In the genomic region with DNA sequence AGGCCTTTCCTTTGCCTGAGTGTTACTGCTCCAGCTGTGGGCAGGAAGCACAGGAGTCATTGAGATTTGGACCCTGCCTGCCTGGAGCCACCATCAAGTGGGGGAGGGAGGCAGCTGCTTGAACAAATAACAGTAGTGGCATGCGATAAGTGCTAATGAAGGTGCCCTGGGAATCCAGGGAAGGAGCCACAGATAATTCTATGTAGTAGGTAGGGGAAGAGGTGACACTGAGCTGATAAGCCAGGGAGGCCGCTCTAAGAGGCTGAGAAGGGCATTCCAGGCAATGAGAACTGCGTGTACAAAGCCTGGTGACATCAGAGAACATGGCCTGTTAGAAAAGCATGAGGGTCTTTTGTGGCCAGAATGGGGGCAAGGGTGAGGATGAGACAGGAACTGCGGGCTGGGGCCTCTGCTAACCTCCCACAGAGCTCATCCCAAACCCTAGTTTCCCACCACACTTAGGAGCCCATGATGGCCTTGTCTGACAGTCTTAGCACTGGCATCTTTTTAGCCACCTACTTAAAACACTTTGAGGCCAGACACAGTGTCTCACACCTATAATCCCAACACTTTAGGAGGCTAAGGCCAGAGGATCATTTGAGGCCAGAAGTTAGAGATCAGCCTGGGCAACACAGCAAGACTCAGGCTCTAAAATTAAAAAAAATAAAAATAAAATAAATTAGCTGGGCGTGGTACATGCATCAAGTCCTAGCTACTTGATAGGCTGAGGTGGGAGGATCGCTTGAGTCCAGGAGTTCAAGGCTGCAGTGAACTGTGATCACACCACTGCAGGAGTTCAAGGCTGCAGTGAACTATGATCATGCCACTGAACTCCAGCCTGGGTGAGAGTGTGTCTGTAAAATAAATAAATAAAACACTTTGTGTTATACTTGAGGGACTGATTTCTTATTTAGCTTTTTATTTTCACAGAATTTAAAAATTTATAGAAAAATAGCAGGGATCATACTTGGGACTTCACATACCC, we compare ENCODE assay signal across 22 cellular contexts. TPM values are rescaled to one million over a fixed set of nuclear protein-coding genes. Genes with fewer than 3 reads are reported as not detected.
A peak's percentile ranks its signal among the peaks of the same experiment; 100 is the strongest.
DNase-seq lines count a peak whose midpoint lies in the region; ATAC-seq, FAIRE-seq and TF ChIP-seq lines count a peak whose summit lies in the region.
"Had no signal": no experiment of that assay in that cellular context is flagged by ENCODE, and none has a peak within 500 bp of the region (broad histone marks: within the 10 kb centered on the region; RNA-seq: fewer than 3 reads in every experiment).

No MANE protein-coding gene starts in this region.

- no peak for TF ChIP-seq POLR2A in IMR-90 (IDR thresholded peaks at IDR 0.05; ENCODE audit: low read depth, low read length)
- TF ChIP-seq POLR2A in H1 (IDR thresholded peaks at IDR 0.05; ENCODE audit: control extremely low read depth in 1 of 2, low read depth in 2 of 2, low read length in 2 of 2), result no peak

- TF ChIP-seq EP300 in H1 (IDR thresholded peaks at IDR 0.05; ENCODE audit: borderline replicate concordance in 1 of 2, low read depth in 2 of 2, low read length in 2 of 2), result no peak

- H3K56ac ChIP-seq in IMR-90 (ENCODE audit: extremely low read depth, insufficient read depth, low read length) (no peak overlapping the region), H1 (replicated peaks; ENCODE audit: insufficient read length, low read depth, low read length) (no peak overlapping the region)

- H3K79me2 ChIP-seq in H1 (ENCODE audit: control insufficient read depth in 1 of 2, insufficient read depth in 2 of 2, low read length in 2 of 2), result peaks cover 0 to 54% of the 10 kb centered on the region in 2 experiments; a peak in 3 of 4 replicates

- H3K9me1 ChIP-seq in IMR-90 (ENCODE audit: insufficient read depth, low read length), result peaks cover 24% of the 10 kb centered on the region

- no peaks in the 10 kb centered on the region for H3K27me3 Mint-ChIP-seq in CD4-positive, alpha-beta T cell
- no peaks in the 10 kb centered on the region for H3K27me3 Mint-ChIP-seq in nephron (ENCODE audit: low read depth)
- H3K27me3 Mint-ChIP-seq in stimulated activated naive B cell treated with anti-CD40 and anti-IgM and Interleukin-4, amounts not matched to agents 10 μg/mL and 1 μg/mL and 100 μg/mL, for 72 hours, result no peaks in the 10 kb centered on the region
- H3K27me3 Mint-ChIP-seq: activated B cell treated with CpG ODN at 0.5 μM for 24 hours had no signal

- H3K27ac Mint-ChIP-seq in CD4-positive, alpha-beta T cell, result peak overlapping the region; percentile 55
- H3K27ac Mint-ChIP-seq in nephron, result peak overlapping the region in 2 of 3 experiments; percentile 4 to 19
- H3K27ac Mint-ChIP-seq in stimulated activated naive B cell treated with anti-CD40 and anti-IgM and Interleukin-4, amounts not matched to agents 10 μg/mL and 1 μg/mL and 100 μg/mL, for 72 hours, result no peak overlapping the region
- H3K27ac Mint-ChIP-seq: activated B cell treated with CpG ODN at 0.5 μM for 24 hours; T-helper 2 cell treated with Interferon-gamma antibody and Interleukin-4, amounts not matched to agents 5 μg/mL and 100 μg/mL, for 36 hours had no signal

- H3K14ac ChIP-seq in IMR-90 (replicated peaks; ENCODE audit: low read depth, low read length) (no peak overlapping the region), H1 (ENCODE audit: insufficient read length) (no peak overlapping the region)

- H3K9ac ChIP-seq in IMR-90 (ENCODE audit: low read depth, low read length), result no peak overlapping the region
- H3K9ac ChIP-seq in H1 (replicated peaks in 1 of 4; ENCODE audit: extremely low read depth in 1 of 4, low read depth in 3 of 4, low read length in 3 of 4), result no peak overlapping the region; a peak in 1 of 7 replicates

- no peak overlapping the region for H4K91ac ChIP-seq in IMR-90 (ENCODE audit: insufficient read depth, low read depth, low read length)
- no peak overlapping the region for H4K91ac ChIP-seq in H1 (replicated peaks; ENCODE audit: insufficient read length, low read length)

- TF ChIP-seq RAD21 in IMR-90 (IDR thresholded peaks at IDR 0.05; ENCODE audit: low read length) (no peak), H1 (IDR thresholded peaks at IDR 0.05 in 1 of 2, conservative IDR thresholded peaks at IDR 0.05 in 1 of 2; ENCODE audit: low read depth in 2 of 2, low read length in 2 of 2) (no peak)

- no peak overlapping the region for H4K8ac ChIP-seq in IMR-90 (ENCODE audit: low read depth in 2 of 2, low read length in 2 of 2)
- no peak overlapping the region for H4K8ac ChIP-seq in H1 (ENCODE audit: extremely low read depth, insufficient read depth, low read length)

- 100% methylated on average over 2 of the region's 6 CpGs; no CpG with 5 or more reads in 1 of the 2 experiments for WGBS in IMR-90 (ENCODE audit: extremely low coverage in 2 of 2, insufficient read length in 1 of 2), 2 experiments
- whole genome bisulfite sequencing in H1 (ENCODE audit: extremely low coverage in 1 of 2, insufficient coverage in 1 of 2, insufficient read length in 1 of 2, insufficient replicate concordance in 2 of 2, low coverage in 1 of 2, low lambda C conversion rate in 2 of 2, missing lambda C conversion rate in 1 of 2), 2 experiments, result 82% methylated on average over 6 of the region's 6 CpGs; no CpG with 5 or more reads in 1 of the 2 experiments

- H2BK5ac ChIP-seq in IMR-90 (ENCODE audit: low read depth, low read length, poor library complexity, severe bottlenecking), result no peak overlapping the region
- peak overlapping the region; percentile 29; the same call in 1 of the 2 replicates for H2BK5ac ChIP-seq in H1 (ENCODE audit: low read depth, low read length)

- H3K23ac ChIP-seq in IMR-90 (ENCODE audit: low read depth, low read length), result no peak overlapping the region
- no peak overlapping the region for H3K23ac ChIP-seq in H1 (ENCODE audit: insufficient read length)

- no peak overlapping the region for H3K27ac ChIP-seq in CD4-positive, alpha-beta T cell (ENCODE audit: low read depth, low read length)
- no peak overlapping the region for H3K27ac ChIP-seq in IMR-90 (ENCODE audit: insufficient read depth, low read length)
- no peak overlapping the region for H3K27ac ChIP-seq in H1 (ENCODE audit: low read depth, low read length)
- H3K27ac ChIP-seq: brain microvascular endothelial cell, coronary artery, testis had no signal

- dilution Hi-C loops in IMR-90 (cut with HindIII; ENCODE audit: low sequenced_read_pairs, unreplicated experiment), result no loop called here

- no peak for ATAC-seq in CD4-positive, alpha-beta T cell (ENCODE audit: poor library complexity)
- no peak for ATAC-seq in IMR-90 (ENCODE audit: low read depth)
- ATAC-seq in stimulated activated naive B cell treated with anti-CD40 and anti-IgM and Interleukin-4, amounts not matched to agents 10 μg/mL and 1 μg/mL and 100 μg/mL, for 72 hours (replicated peaks), result no peak
- ATAC-seq: HCT116, right cardiac atrium had no signal

- peaks cover 36% of the 10 kb centered on the region; the same call in 1 of the 2 replicates for H4K20me1 ChIP-seq in IMR-90 (ENCODE audit: insufficient read depth, low read length)
- H4K20me1 ChIP-seq in H1 (replicated peaks in 1 of 2; ENCODE audit: control insufficient read depth in 1 of 2, insufficient read depth in 2 of 2, low read length in 2 of 2), result peaks cover 5 to 8% of the 10 kb centered on the region in 2 experiments

- no peak overlapping the region for H3K4me3 Mint-ChIP-seq in CD4-positive, alpha-beta T cell
- no peak overlapping the region for H3K4me3 Mint-ChIP-seq in nephron
- peak overlapping the region in 1 of 2 donors; percentile 17 for H3K4me3 Mint-ChIP-seq in stimulated activated naive B cell treated with anti-CD40 and anti-IgM and Interleukin-4, amounts not matched to agents 10 μg/mL and 1 μg/mL and 100 μg/mL, for 72 hours
- H3K4me3 Mint-ChIP-seq: activated B cell treated with CpG ODN at 0.5 μM for 24 hours; T-helper 2 cell treated with Interferon-gamma antibody and Interleukin-4, amounts not matched to agents 5 μg/mL and 100 μg/mL, for 36 hours had no signal

- H3K23me2 ChIP-seq in H1 (ENCODE audit: low read depth, low read length), result no peaks in the 10 kb centered on the region

- CTCF ChIA-PET in CD4-positive, alpha-beta T cell (lab: Charles Lee), result interaction anchor here (0.6 kb wide), 1 partner anchor 134 kb away, joined by 4 read pairs; no protein-coding TSS in a partner anchor
- CTCF ChIA-PET in IMR-90 (lab: Yijun Ruan, JAX) (no interaction called here), H1 (lab: Charles Lee; ENCODE audit: partially characterized antibody) (interaction anchor here (0.6 to 1.7 kb wide), 6 partner anchors 8 to 136 kb away, joined by 3 to 4 read pairs (median 3); no protein-coding TSS in a partner anchor)

- H2BK12ac ChIP-seq in H1 (ENCODE audit: low read depth, low read length), result no peak overlapping the region

- peaks cover 9% of the 10 kb centered on the region for H3K36me3 ChIP-seq in IMR-90 (ENCODE audit: control insufficient read depth, insufficient read depth, low read length)
- peaks cover 0 to 6% (median 3%) of the 10 kb centered on the region in 4 experiments; a peak in 4 of 8 replicates for H3K36me3 ChIP-seq in H1 (ENCODE audit: control insufficient read depth in 2 of 4, insufficient read depth in 4 of 4, low read length in 3 of 4)
- H3K36me3 ChIP-seq: brain microvascular endothelial cell had no signal

- in situ Hi-C loops in IMR-90 (cut with MboI; ENCODE audit: low sequenced_read_pairs), result no loop called here

- no peaks in the 10 kb centered on the region for H3K9me3 Mint-ChIP-seq in CD4-positive, alpha-beta T cell
- no peaks in the 10 kb centered on the region for H3K9me3 Mint-ChIP-seq in nephron
- H3K9me3 Mint-ChIP-seq in stimulated activated naive B cell treated with anti-CD40 and anti-IgM and Interleukin-4, amounts not matched to agents 10 μg/mL and 1 μg/mL and 100 μg/mL, for 72 hours, result no peaks in the 10 kb centered on the region
- H3K9me3 Mint-ChIP-seq: activated B cell treated with CpG ODN at 0.5 μM for 24 hours; T-helper 2 cell treated with Interferon-gamma antibody and Interleukin-4, amounts not matched to agents 5 μg/mL and 100 μg/mL, for 36 hours had no signal

- H3K4me2 ChIP-seq in IMR-90 (ENCODE audit: low read depth, low read length) (no peak overlapping the region), H1 (ENCODE audit: insufficient read depth in 1 of 2, low read depth in 2 of 2, low read length in 2 of 2) (peak overlapping the region in 1 of 2 experiments; percentile 13; a peak in 1 of 4 replicates)

- peaks cover 23 to 63% of the 10 kb centered on the region in 2 experiments; a peak in 3 of 4 replicates for H3K79me1 ChIP-seq in IMR-90 (ENCODE audit: low read depth in 1 of 2, low read length in 2 of 2)
- H3K79me1 ChIP-seq in H1 (ENCODE audit: low read depth, low read length), result peaks cover 19% of the 10 kb centered on the region

- H2BK120ac ChIP-seq in IMR-90 (ENCODE audit: low read depth, low read length) (no peak overlapping the region), H1 (replicated peaks; ENCODE audit: low read depth, low read length) (no peak overlapping the region)

- peaks cover 70% of the 10 kb centered on the region for H3K4me1 Mint-ChIP-seq in CD4-positive, alpha-beta T cell (ENCODE audit: low read depth)
- peaks cover 54% of the 10 kb centered on the region for H3K4me1 Mint-ChIP-seq in nephron
- H3K4me1 Mint-ChIP-seq in stimulated activated naive B cell treated with anti-CD40 and anti-IgM and Interleukin-4, amounts not matched to agents 10 μg/mL and 1 μg/mL and 100 μg/mL, for 72 hours, result peaks cover 46 to 71% of the 10 kb centered on the region in 2 donors

- no peak for FAIRE-seq in H1 (lab: Jason Lieb, UNC)
- FAIRE-seq: GM12891, RCC 7860 had no signal

- H4K5ac ChIP-seq in IMR-90 (ENCODE audit: low read depth, low read length) (no peak overlapping the region), H1 (ENCODE audit: insufficient read length, low read depth, low read length) (no peak overlapping the region)

- intact Hi-C loops in CD4-positive, alpha-beta T cell (cut with DNase I, micrococcal nuclease), result no loop called here
- intact Hi-C loops in IMR-90 (cut with micrococcal nuclease), result no loop called here

- no peak for TF ChIP-seq CTCF in CD4-positive, alpha-beta T cell (IDR thresholded peaks at IDR 0.05)
- no peak for TF ChIP-seq CTCF in IMR-90 (conservative IDR thresholded peaks at IDR 0.05; ENCODE audit: low read depth, low read length)
- TF ChIP-seq CTCF in H1 (IDR thresholded peaks at IDR 0.05; ENCODE audit: control extremely low read depth in 1 of 3, insufficient read depth in 1 of 3, low read depth in 1 of 3, low read length in 3 of 3), result no peak
- TF ChIP-seq CTCF in nephron (IDR thresholded peaks at IDR 0.05; ENCODE audit: unreplicated experiment in 3 of 3), result no peak

- H3K27me3 ChIP-seq in CD4-positive, alpha-beta T cell (ENCODE audit: control insufficient read depth, insufficient read depth, low read length), result no peaks in the 10 kb centered on the region
- H3K27me3 ChIP-seq in IMR-90 (ENCODE audit: control insufficient read depth, insufficient read depth, low read length) (no peaks in the 10 kb centered on the region), H1 (replicated peaks in 1 of 4; ENCODE audit: control insufficient read depth in 3 of 4, extremely low read depth in 1 of 4, insufficient read depth in 3 of 4, low read length in 3 of 4) (no peaks in the 10 kb centered on the region)
- H3K27me3 ChIP-seq: brain microvascular endothelial cell, testis had no signal

- H2BK15ac ChIP-seq in IMR-90 (ENCODE audit: low read depth, low read length) (no peak overlapping the region), H1 (ENCODE audit: low read length) (no peak overlapping the region)

- no peak for DNase-seq in CD4-positive, alpha-beta T cell
- DNase-seq in IMR-90, result no peak
- no peak for DNase-seq in H1 (ENCODE audit: low read depth in 1 of 2, low spot score in 2 of 2)
- no peak for DNase-seq in stimulated activated naive B cell treated with anti-CD40 and anti-IgM and Interleukin-4, amounts not matched to agents 10 μg/mL and 1 μg/mL and 100 μg/mL, for 72 hours
- DNase-seq in activated naive CD4-positive, alpha-beta T cell (lab: John Stamatoyannopoulos, UW), result no peak
- no peak for DNase-seq in superior temporal gyrus (ENCODE audit: extremely low spot score)
- DNase-seq: activated B cell treated with CpG ODN at 0.5 μM for 24 hours; brain microvascular endothelial cell; DMS79; glutamatergic neuron; NCI-H1105 treated with DMSO at 0.1 percent for 48 hours; NCI-H2081 treated with DMSO at 0.1 percent for 48 hours; NCI-H446; right cardiac atrium; stimulated activated CD4-positive, alpha-beta T cell treated with anti-CD3 and anti-CD28 coated beads, Interleukin-15, amount 100 ng/mL, for 24 hours; testis had no signal

- no peak overlapping the region for H3K18ac ChIP-seq in IMR-90 (ENCODE audit: low read depth, low read length)
- no peak overlapping the region for H3K18ac ChIP-seq in H1 (ENCODE audit: extremely low read depth, low read length)

- H2AK9ac ChIP-seq in IMR-90 (replicated peaks; ENCODE audit: low read depth, low read length, poor library complexity), result peak overlapping the region; percentile 52

- H3K4me1 ChIP-seq in IMR-90 (ENCODE audit: control insufficient read depth, insufficient read depth, low read length) (no peaks in the 10 kb centered on the region), H1 (replicated peaks in 1 of 4; ENCODE audit: control insufficient read depth in 3 of 4, insufficient read depth in 4 of 4, low read length in 3 of 4) (peaks cover 2 to 10% (median 4%) of the 10 kb centered on the region in 4 experiments; a peak in 6 of 7 replicates)

- POLR2A ChIA-PET in CD4-positive, alpha-beta T cell (lab: Charles Lee), result interaction anchor here (0.7 to 4.0 kb wide), 2 partner anchors 9 to 12 kb away, joined by 3 to 16 read pairs; no protein-coding TSS in a partner anchor
- POLR2A ChIA-PET in IMR-90 (lab: Charles Lee; ENCODE audit: unreplicated experiment) (no interaction called here), H1 (lab: Charles Lee; ENCODE audit: partially characterized antibody) (interaction anchor here (0.8 kb wide), 1 partner anchor 13 kb away, joined by 3 read pairs; no protein-coding TSS in a partner anchor)

- H2BK20ac ChIP-seq in IMR-90 (ENCODE audit: low read depth, low read length), result no peak overlapping the region
- H2BK20ac ChIP-seq in H1 (ENCODE audit: low read length), result no peak overlapping the region

- H3K4ac ChIP-seq in IMR-90 (ENCODE audit: low read depth, low read length), result no peak overlapping the region
- H3K4ac ChIP-seq in H1 (replicated peaks; ENCODE audit: insufficient read length, low read depth, low read length), result no peak overlapping the region

- BruUV-seq in IMR-90 (replicated peaks; lab: Mats Ljungman, UMichigan), result no TSS peak

- H3K4me3 ChIP-seq in IMR-90 (ENCODE audit: insufficient read depth, low read depth, low read length) (no peak overlapping the region), H1 (ENCODE audit: extremely low read depth in 1 of 4, insufficient read depth in 2 of 4, low read depth in 3 of 4, low read length in 4 of 4) (no peak overlapping the region)
- H3K4me3 ChIP-seq: coronary artery, testis had no signal

- peaks cover 29% of the 10 kb centered on the region for H3K36me3 Mint-ChIP-seq in CD4-positive, alpha-beta T cell (ENCODE audit: low read depth)
- peaks cover 26% of the 10 kb centered on the region for H3K36me3 Mint-ChIP-seq in nephron (ENCODE audit: low read depth)
- H3K36me3 Mint-ChIP-seq in stimulated activated naive B cell treated with anti-CD40 and anti-IgM and Interleukin-4, amounts not matched to agents 10 μg/mL and 1 μg/mL and 100 μg/mL, for 72 hours, result peaks cover 42 to 55% of the 10 kb centered on the region in 2 donors

- H2AFZ ChIP-seq in IMR-90 (replicated peaks; ENCODE audit: low read length, poor library complexity), result no peak overlapping the region
- no peak overlapping the region for H2AFZ ChIP-seq in H1 (ENCODE audit: low read length)

- no peaks in the 10 kb centered on the region for H3K9me3 ChIP-seq in CD4-positive, alpha-beta T cell (ENCODE audit: control insufficient read depth, low read length)
- H3K9me3 ChIP-seq in IMR-90 (ENCODE audit: control insufficient read depth, insufficient read depth, low read length) (no peaks in the 10 kb centered on the region), H1 (ENCODE audit: insufficient read depth in 2 of 2, low read depth in 1 of 2, low read length in 1 of 2) (no peaks in the 10 kb centered on the region)
- H3K9me3 ChIP-seq: testis had no signal

- H2AK5ac ChIP-seq in IMR-90 (ENCODE audit: low read depth, low read length) (no peak overlapping the region), H1 (ENCODE audit: low read depth, low read length) (peak overlapping the region; percentile 30; the same call in 1 of the 2 replicates)

RNA-seq across cellular contexts. Expression of gene TET3, which starts 58.9 kb away (rescaled TPM):
- total RNA-seq in CD4-positive, alpha-beta T cell, result 10 to 100 TPM; 22.2 to 24.1 TPM
- total RNA-seq in IMR-90 (2012; rRNA removed), result 1.6 and 1.7 TPM in 2 replicates
- polyA plus RNA-seq in IMR-90 (2012; rRNA removed) (1.8 TPM in 2 replicates), H1 (2011; rRNA removed) (4.5 and 5.5 TPM in 2 replicates)
- 0.75 and 1.2 TPM in 2 replicates for polyA plus RNA-seq in IMR-90 (2012; cell fraction: cytosol; rRNA removed)
- polyA plus RNA-seq in IMR-90 (2012; cell fraction: nucleus; rRNA removed; ENCODE audit: low replicate concordance), result 5.9 and 7.2 TPM in 2 replicates
- total RNA-seq in H1 (2021; fragmentation: NEBNext Ultra II Directional; extraction: Animal tissue kit (Norgen Biotek cat#: 25700)), result 20.2 and 21.1 TPM in 2 replicates
- 4.9 TPM for polyA plus RNA-seq in H1 (2011; cell fraction: cytosol; rRNA removed)
- 10.6 TPM for polyA plus RNA-seq in H1 (2011; cell fraction: nucleus; rRNA removed)
- polyA plus RNA-seq in H1 (2012, experiment 1 of 2), result 6.4 to 8.3 TPM (median 8.0 TPM) in 4 replicates
- 2.0 TPM for polyA plus RNA-seq in H1 (2012, experiment 2 of 2)
- 5.6 TPM for polyA plus RNA-seq in H1 (2013, experiment 1 of 2)
- 5.7 TPM for polyA plus RNA-seq in H1 (2013, experiment 2 of 2)
- polyA minus RNA-seq in H1 (2011; rRNA and poly(A)+ RNA removed), result 9.2 and 10.5 TPM in 2 replicates
- 13.8 TPM for polyA minus RNA-seq in H1 (2011; cell fraction: cytosol; rRNA and poly(A)+ RNA removed)
- polyA minus RNA-seq in H1 (2011; cell fraction: nucleus; rRNA and poly(A)+ RNA removed), result 15.6 TPM
